In the genomic region with DNA sequence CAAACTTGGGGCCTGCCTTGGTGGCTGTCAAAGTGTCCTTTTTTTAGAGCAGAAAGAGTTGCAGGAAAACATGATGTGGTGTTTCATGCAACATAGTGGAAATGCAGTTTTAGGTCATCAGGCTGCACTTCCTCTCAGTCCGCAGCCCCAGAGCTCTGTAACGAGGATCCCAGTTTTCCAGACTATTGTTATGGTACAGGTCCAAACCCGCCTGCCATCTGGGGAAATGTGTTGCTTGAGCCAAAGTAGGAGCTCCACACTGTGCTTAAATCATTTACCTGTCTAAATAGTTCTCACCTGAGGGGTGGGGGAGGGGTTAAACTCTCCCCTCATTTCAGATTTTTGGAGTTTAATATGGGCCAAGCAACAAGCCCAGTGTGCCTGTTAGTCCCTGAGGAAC, we compare ENCODE assay signal across 20 cellular contexts.
"Had no signal": no experiment of that assay in that cellular context is flagged by ENCODE, and none has a peak within 500 bp of the region (broad histone marks: within the 10 kb centered on the region; RNA-seq: fewer than 3 reads in every experiment).

No MANE protein-coding gene starts in this region.

- H3K27ac ChIP-seq: coronary artery, esophagus squamous epithelium, left ventricle myocardium inferior, spleen, suprapubic skin, tibial artery, WERI-Rb-1 had no signal

- H3K4me1 ChIP-seq: suprapubic skin had no signal

- H3K36me3 ChIP-seq: WERI-Rb-1 had no signal

- H3K4me3 ChIP-seq: coronary artery, esophagus squamous epithelium, left ventricle myocardium inferior, lung, spleen, suprapubic skin, tibial artery had no signal

- DNase-seq: activated CD4-positive, alpha-beta memory T cell treated with anti-CD3 and anti-CD28 coated beads, Interleukin-2, amount 10 ng/mL, durations not matched to agents 7 days and 5 days; activated CD4-positive, alpha-beta T cell treated with anti-CD3 and anti-CD28 coated beads for 48 hours; activated CD8-positive, alpha-beta memory T cell treated with anti-CD3 and anti-CD28 coated beads, Interleukin-2, amount 50 U/mL, for 48 hours; activated naive CD8-positive, alpha-beta T cell treated with anti-CD3 and anti-CD28 coated beads, Interleukin-2, amount 50 U/mL, for 24 hours; activated T-cell treated with anti-CD3 and anti-CD28 coated beads, Interleukin-2, amount 50 U/mL, for 4 hours; amygdala; cerebellar nuclear complex; effector memory CD8-positive, alpha-beta T cell; esophagus squamous epithelium; left ventricle myocardium inferior; posterior cingulate gyrus; right cardiac atrium; spleen; stimulated activated naive CD4-positive, alpha-beta T cell; T-helper 9 cell; tibial artery; WERI-Rb-1 had no signal

- H3K27me3 ChIP-seq: esophagus squamous epithelium, suprapubic skin, tibial artery had no signal

- H3K9me3 ChIP-seq: esophagus squamous epithelium, left ventricle myocardium inferior, spleen, suprapubic skin, tibial artery had no signal
